Comparison of ENCODE assay signal across 20 cellular contexts in the genomic region with DNA sequence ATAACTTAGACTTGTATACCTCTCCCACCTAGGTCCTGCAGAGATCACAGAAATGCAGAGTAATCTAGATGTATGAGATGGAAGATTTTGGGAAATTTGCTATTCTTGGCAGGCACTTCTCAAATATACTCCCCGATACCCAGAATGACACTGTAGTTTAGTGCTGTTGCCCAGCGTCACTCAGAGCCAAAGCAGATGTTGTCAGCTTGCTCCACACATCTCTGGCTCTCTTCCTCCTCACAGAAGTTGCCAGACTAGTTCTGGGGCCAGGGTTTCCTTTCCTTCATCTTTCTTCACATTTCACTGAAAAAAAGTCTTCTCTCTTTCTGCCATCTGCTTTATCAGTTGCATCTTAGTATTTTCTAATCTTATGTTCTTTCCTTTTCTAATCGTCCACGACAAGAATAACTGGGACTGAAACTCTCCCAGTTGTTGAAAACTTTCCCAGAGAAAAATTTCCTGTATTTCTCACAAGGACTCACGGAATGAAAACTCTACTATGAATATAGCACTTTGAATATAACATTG.
A peak's percentile ranks its signal among the peaks of the same experiment; 100 is the strongest.
DNase-seq lines count a peak whose midpoint lies in the region; ATAC-seq and TF ChIP-seq lines count a peak whose summit lies in the region.
"Had no signal": no experiment of that assay in that cellular context is flagged by ENCODE, and none has a peak within 500 bp of the region (broad histone marks: within the 10 kb centered on the region; RNA-seq: fewer than 3 reads in every experiment).

No MANE protein-coding gene starts in this region.

- no peak overlapping the region for H3K9ac ChIP-seq in adipocyte (ENCODE audit: low read length)
- H3K9ac ChIP-seq: BLaER1 had no signal

- POLR2A ChIA-PET in naive thymus-derived CD8-positive, alpha-beta T cell (lab: Charles Lee) = no interaction called here

- TF ChIP-seq POLR2A in heart left ventricle (IDR thresholded peaks at IDR 0.05) = no peak

- peak overlapping the region in 10 of 12 donors; percentile 4 to 75 (median 53) for H3K27ac ChIP-seq in heart left ventricle
- H3K27ac ChIP-seq in osteoblast (ENCODE audit: low read depth, low read length) = no peak overlapping the region
- H3K27ac ChIP-seq: BLaER1, esophagus squamous epithelium, testis had no signal

- ATAC-seq in heart left ventricle (peak in 3 of 4 donors; percentile 75 to 78 (median 76)), HG03521 (IDR thresholded peaks at IDR 0.05; ENCODE audit: unreplicated experiment) (no peak)
- ATAC-seq in naive thymus-derived CD8-positive, alpha-beta T cell = no peak
- ATAC-seq: activated CD8-positive, alpha-beta memory T cell treated with anti-CD3 and anti-CD28 coated beads, Interleukin-2, amount 10 ng/mL, durations not matched to agents 7 days and 5 days; activated naive CD8-positive, alpha-beta T cell treated with anti-CD3 and anti-CD28 coated beads, Interleukin-2, amount 50 U/mL, for 24 hours; naive thymus-derived CD4-positive, alpha-beta T cell had no signal

- H3K9me3 Mint-ChIP-seq in type B pancreatic cell = peaks cover 6% of the 10 kb centered on the region
- H3K9me3 Mint-ChIP-seq in naive thymus-derived CD8-positive, alpha-beta T cell = no peaks in the 10 kb centered on the region
- H3K9me3 Mint-ChIP-seq: activated naive CD8-positive, alpha-beta T cell treated with anti-CD3 and anti-CD28 coated beads, Interleukin-2, amount 50 U/mL, for 24 hours; activated T-helper 2 cell treated with anti-CD3 and anti-CD28 coated beads, Interferon-gamma antibody, Interleukin-2, Interleukin-4, amounts not matched to agents 10 μg/mL and 5 μg/mL and 100 μg/mL, durations not matched to agents 14 hours and 24 hours and 36 hours; immature natural killer cell; naive thymus-derived CD4-positive, alpha-beta T cell had no signal

- WGBS in heart left ventricle, 4 donors = 24 to 40% (median 33%) methylated on average over 5 of the region's 5 CpGs

- no peak overlapping the region for H2AFZ ChIP-seq in osteoblast (ENCODE audit: low read length)

- intact Hi-C loops in heart left ventricle (cut with DNase I) = no loop called here

- H3K4me2 ChIP-seq in osteoblast (ENCODE audit: insufficient read depth, low read length) = no peak overlapping the region
- H3K4me2 ChIP-seq: BLaER1 had no signal

- H3K79me2 ChIP-seq in osteoblast (ENCODE audit: insufficient read depth, low read length) = no peaks in the 10 kb centered on the region

- H3K9me3 ChIP-seq in adipocyte (ENCODE audit: control insufficient read depth, low read length) = no peaks in the 10 kb centered on the region
- H3K9me3 ChIP-seq in heart left ventricle = no peaks in the 10 kb centered on the region
- no peaks in the 10 kb centered on the region for H3K9me3 ChIP-seq in osteoblast (ENCODE audit: low read depth, low read length)
- H3K9me3 ChIP-seq: BLaER1, esophagus squamous epithelium, testis had no signal

- no peaks in the 10 kb centered on the region for H4K20me1 ChIP-seq in osteoblast (ENCODE audit: insufficient read depth, low read length)
- H4K20me1 ChIP-seq: BLaER1 had no signal

- H3K36me3 Mint-ChIP-seq in type B pancreatic cell = peaks cover 6% of the 10 kb centered on the region
- H3K36me3 Mint-ChIP-seq in naive thymus-derived CD8-positive, alpha-beta T cell = peaks cover 0 to 32% (median 26%) of the 10 kb centered on the region in 3 donors
- H3K36me3 Mint-ChIP-seq: activated CD8-positive, alpha-beta memory T cell treated with anti-CD3 and anti-CD28 coated beads, Interleukin-2, amount 10 ng/mL, durations not matched to agents 7 days and 5 days had no signal

- H3K4me3 Mint-ChIP-seq in type B pancreatic cell = no peak overlapping the region
- no peak overlapping the region for H3K4me3 Mint-ChIP-seq in naive thymus-derived CD8-positive, alpha-beta T cell
- H3K4me3 Mint-ChIP-seq: activated CD8-positive, alpha-beta memory T cell treated with anti-CD3 and anti-CD28 coated beads, Interleukin-2, amount 10 ng/mL, durations not matched to agents 7 days and 5 days; activated naive CD8-positive, alpha-beta T cell treated with anti-CD3 and anti-CD28 coated beads, Interleukin-2, amount 50 U/mL, for 24 hours; immature natural killer cell; naive thymus-derived CD4-positive, alpha-beta T cell had no signal

- no peak for TF ChIP-seq CTCF in heart left ventricle (IDR thresholded peaks at IDR 0.05)
- no peak for TF ChIP-seq CTCF in osteoblast (IDR thresholded peaks at IDR 0.05; ENCODE audit: extremely low read depth, low read depth, low read length)
- no peak for TF ChIP-seq CTCF in type B pancreatic cell (conservative IDR thresholded peaks at IDR 0.05)

- H3K27me3 ChIP-seq in adipocyte (replicated peaks; ENCODE audit: control insufficient read depth, insufficient read depth, low read length) (no peaks in the 10 kb centered on the region), heart left ventricle (no peaks in the 10 kb centered on the region), osteoblast (ENCODE audit: insufficient read depth, low read length) (no peaks in the 10 kb centered on the region)
- H3K27me3 ChIP-seq: BLaER1, esophagus squamous epithelium, testis had no signal

- H3K4me1 Mint-ChIP-seq in type B pancreatic cell (ENCODE audit: unreplicated experiment) = peaks cover 7% of the 10 kb centered on the region
- H3K4me1 Mint-ChIP-seq in naive thymus-derived CD8-positive, alpha-beta T cell = peaks cover 0 to 1% (median 0%) of the 10 kb centered on the region in 4 donors
- H3K4me1 Mint-ChIP-seq: activated CD8-positive, alpha-beta memory T cell treated with anti-CD3 and anti-CD28 coated beads, Interleukin-2, amount 10 ng/mL, durations not matched to agents 7 days and 5 days; immature natural killer cell; naive thymus-derived CD4-positive, alpha-beta T cell had no signal

- H3K27me3 Mint-ChIP-seq in type B pancreatic cell = no peaks in the 10 kb centered on the region
- H3K27me3 Mint-ChIP-seq in naive thymus-derived CD8-positive, alpha-beta T cell = no peaks in the 10 kb centered on the region
- H3K27me3 Mint-ChIP-seq: activated CD8-positive, alpha-beta memory T cell treated with anti-CD3 and anti-CD28 coated beads, Interleukin-2, amount 10 ng/mL, durations not matched to agents 7 days and 5 days; activated naive CD8-positive, alpha-beta T cell treated with anti-CD3 and anti-CD28 coated beads, Interleukin-2, amount 50 U/mL, for 24 hours; naive thymus-derived CD4-positive, alpha-beta T cell had no signal

- H3K4me3 ChIP-seq in adipocyte (ENCODE audit: low read length) (peak overlapping the region; percentile 4), heart left ventricle (no peak overlapping the region), osteoblast (ENCODE audit: insufficient read depth, low read length) (no peak overlapping the region)
- H3K4me3 ChIP-seq: BLaER1, esophagus squamous epithelium, testis had no signal

- DNase-seq in adipocyte (ENCODE audit: low read depth) (no peak), heart left ventricle (peak in 4 of 5 donors; percentile 27 to 64 (median 37)), osteoblast (ENCODE audit: insufficient read length, low spot score, missing footprints) (peak; percentile 35), type B pancreatic cell (ENCODE audit: extremely low spot score, unreplicated experiment) (no peak), occipital lobe (lab: John Stamatoyannopoulos, UW) (no peak)
- no peak for DNase-seq in naive thymus-derived CD8-positive, alpha-beta T cell
- DNase-seq: activated CD4-positive, alpha-beta T cell treated with anti-CD3 and anti-CD28 coated beads for 4 hours; activated CD8-positive, alpha-beta memory T cell treated with anti-CD3 and anti-CD28 coated beads, Interleukin-2, amount 10 ng/mL, durations not matched to agents 7 days and 5 days; activated naive CD8-positive, alpha-beta T cell treated with anti-CD3 and anti-CD28 coated beads, Interleukin-2, amount 50 U/mL, for 24 hours; caudate nucleus; esophagus squamous epithelium; immature natural killer cell; mammary epithelial cell; naive thymus-derived CD4-positive, alpha-beta T cell; NCI-H1105; NCI-H2081 treated with DMSO at 0.1 percent for 48 hours; testis had no signal

- H3K4me1 ChIP-seq in adipocyte (ENCODE audit: control insufficient read depth, insufficient read depth, low read length) = peaks cover 36% of the 10 kb centered on the region
- peaks cover 0 to 54% (median 32%) of the 10 kb centered on the region in 12 donors for H3K4me1 ChIP-seq in heart left ventricle
- H3K4me1 ChIP-seq in osteoblast (ENCODE audit: insufficient read depth, low read length) = peaks cover 7% of the 10 kb centered on the region
- H3K4me1 ChIP-seq: BLaER1, testis had no signal

- no peaks in the 10 kb centered on the region for H3K36me3 ChIP-seq in adipocyte (ENCODE audit: control insufficient read depth, insufficient read depth, low read length, severe bottlenecking)
- no peaks in the 10 kb centered on the region for H3K36me3 ChIP-seq in heart left ventricle
- H3K36me3 ChIP-seq in osteoblast (ENCODE audit: insufficient read depth, low read length) = no peaks in the 10 kb centered on the region
- H3K36me3 ChIP-seq: BLaER1, esophagus squamous epithelium had no signal

- H3K27ac Mint-ChIP-seq in type B pancreatic cell = peak overlapping the region; percentile 24
- no peak overlapping the region for H3K27ac Mint-ChIP-seq in naive thymus-derived CD8-positive, alpha-beta T cell
- H3K27ac Mint-ChIP-seq: activated CD8-positive, alpha-beta memory T cell treated with anti-CD3 and anti-CD28 coated beads, Interleukin-2, amount 10 ng/mL, durations not matched to agents 7 days and 5 days; activated naive CD8-positive, alpha-beta T cell treated with anti-CD3 and anti-CD28 coated beads, Interleukin-2, amount 50 U/mL, for 24 hours; activated T-helper 2 cell treated with anti-CD3 and anti-CD28 coated beads, Interferon-gamma antibody, Interleukin-2, Interleukin-4, amounts not matched to agents 10 μg/mL and 5 μg/mL and 100 μg/mL, durations not matched to agents 14 hours and 24 hours and 36 hours; immature natural killer cell; naive thymus-derived CD4-positive, alpha-beta T cell had no signal

Comparison
In these comparisons a context has a peak if more than half of its experiments do, and no peak if none do; other contexts are left out.
1. DNase-seq: peak in heart left ventricle (4 of 5) and osteoblast (single experiment); none in adipocyte (single experiment), type B pancreatic cell (single experiment), naive thymus-derived CD8-positive, alpha-beta T cell (0 of 10) and occipital lobe (single experiment).
2. ATAC-seq: peak in heart left ventricle (3 of 4); none in naive thymus-derived CD8-positive, alpha-beta T cell (0 of 2) and HG03521 (single experiment).